Comparison of ENCODE assay signal across 9 cellular contexts in the genomic region with DNA sequence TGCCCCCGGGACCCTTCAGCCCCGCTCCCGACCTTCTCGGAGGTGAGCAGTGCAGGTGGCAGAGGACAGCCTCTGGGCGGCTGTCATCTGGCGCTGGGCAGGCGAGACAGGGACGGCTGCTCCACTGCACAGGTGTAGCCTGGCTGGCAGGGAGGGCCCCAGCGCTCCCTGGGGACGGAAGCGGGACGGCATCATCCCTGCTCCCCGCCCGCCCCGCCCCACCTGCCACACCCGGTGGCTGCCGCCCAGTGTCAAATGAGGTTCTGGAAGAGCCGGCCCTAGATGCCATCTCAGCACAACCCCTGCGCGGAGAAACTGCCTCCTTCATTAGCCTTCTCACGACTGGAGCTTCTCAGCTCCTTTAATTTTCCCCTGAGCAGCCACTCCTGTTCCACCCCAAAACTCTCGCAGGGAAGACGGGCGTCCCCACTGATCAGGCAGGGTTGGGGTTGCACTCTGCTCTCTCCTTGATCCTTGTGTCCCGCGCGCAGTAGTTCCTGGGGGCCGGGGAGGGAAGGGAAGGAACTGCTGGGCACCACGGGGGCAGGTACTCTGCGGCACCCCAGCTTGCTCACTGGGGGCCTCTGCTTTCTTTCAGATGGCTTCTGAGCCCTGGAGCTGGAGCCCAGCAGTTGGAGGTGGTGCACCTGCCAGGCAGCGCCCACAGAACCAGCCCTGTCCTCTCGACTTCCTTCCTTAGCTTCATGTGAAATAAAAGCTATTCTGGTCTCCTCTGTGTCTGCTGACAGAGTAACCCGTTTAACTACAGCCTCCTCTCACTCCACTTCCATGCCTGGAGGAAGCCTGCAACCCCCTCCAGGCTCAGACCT. TPM values are rescaled to one million over a fixed set of nuclear protein-coding genes. Genes with fewer than 3 reads are reported as not detected.
DNase-seq lines count a peak whose midpoint lies in the region; ATAC-seq and TF ChIP-seq lines count a peak whose summit lies in the region.
"Had no signal": no experiment of that assay in that cellular context is flagged by ENCODE, and none has a peak within 500 bp of the region (broad histone marks: within the 10 kb centered on the region; RNA-seq: fewer than 3 reads in every experiment).

No MANE protein-coding gene starts in this region.

- peak overlapping the region; percentile 52 for H3K27ac ChIP-seq in suprapubic skin

- peaks cover 12% of the 10 kb centered on the region for H3K27me3 Mint-ChIP-seq in activated T-helper 17 cell treated with anti-CD3 and anti-CD28 coated beads, Interleukin-2, amount 50 U/mL, for 72 hours

- peaks cover 6% of the 10 kb centered on the region for H3K36me3 ChIP-seq in suprapubic skin

- H3K9me3 Mint-ChIP-seq in activated T-helper 17 cell treated with anti-CD3 and anti-CD28 coated beads, Interleukin-2, amount 50 U/mL, for 72 hours, result no peaks in the 10 kb centered on the region

- H3K27ac Mint-ChIP-seq in activated T-helper 17 cell treated with anti-CD3 and anti-CD28 coated beads, Interleukin-2, amount 50 U/mL, for 72 hours, result peak overlapping the region; percentile 90

- peaks cover 18% of the 10 kb centered on the region for H3K4me1 Mint-ChIP-seq in activated T-helper 17 cell treated with anti-CD3 and anti-CD28 coated beads, Interleukin-2, amount 50 U/mL, for 72 hours

- DNase-seq in NCI-H460 (ENCODE audit: extremely low read depth, low read depth), result peak; percentile 13
- peak; percentile 63 for DNase-seq in kidney tubule cell (ENCODE audit: low spot score)
- peak in 1 of 2 donors; percentile 77 for DNase-seq in suprapubic skin (ENCODE audit: low spot score in 2 of 2)
- DNase-seq in AG08396 (ENCODE audit: low spot score), result no peak
- DNase-seq in NCI-H1048 (lab: John Stamatoyannopoulos, UW), result no peak

- H3K36me3 Mint-ChIP-seq in activated T-helper 17 cell treated with anti-CD3 and anti-CD28 coated beads, Interleukin-2, amount 50 U/mL, for 72 hours (ENCODE audit: low read depth), result peaks cover 19% of the 10 kb centered on the region

- ATAC-seq in GM19043 (IDR thresholded peaks at IDR 0.05; ENCODE audit: low read depth, unreplicated experiment), result peak; percentile 52
- ATAC-seq in HG02885 (IDR thresholded peaks at IDR 0.05; ENCODE audit: poor library complexity, unreplicated experiment), result peak; percentile 60
- ATAC-seq in activated T-helper 17 cell treated with anti-CD3 and anti-CD28 coated beads, Interleukin-2, amount 50 U/mL, for 72 hours (replicated peaks), result peak; percentile 71

- peak overlapping the region; percentile 29 for H3K4me3 ChIP-seq in suprapubic skin

- no peaks in the 10 kb centered on the region for H3K9me3 ChIP-seq in suprapubic skin

- no peak for TF ChIP-seq EP300 in suprapubic skin (IDR thresholded peaks at IDR 0.05)

- TF ChIP-seq POLR2A in suprapubic skin (IDR thresholded peaks at IDR 0.05), result no peak

- 13% methylated on average over 12 of the region's 33 CpGs for WGBS in suprapubic skin

- peak overlapping the region; percentile 76 for H3K4me3 Mint-ChIP-seq in activated T-helper 17 cell treated with anti-CD3 and anti-CD28 coated beads, Interleukin-2, amount 50 U/mL, for 72 hours

- peaks cover 26% of the 10 kb centered on the region for H3K4me1 ChIP-seq in suprapubic skin

- H3K27me3 ChIP-seq in suprapubic skin, result no peaks in the 10 kb centered on the region

- no peak for TF ChIP-seq CTCF in suprapubic skin (IDR thresholded peaks at IDR 0.05)

RNA-seq across cellular contexts. Expression of gene PLAC9, which starts 12.0 kb away (rescaled TPM):
- not detected in 2 replicates for total RNA-seq in NCI-H460 (2014; rRNA removed; shearing (Covaris generic))
- not detected in 2 replicates for polyA plus RNA-seq in NCI-H460 (2014; cell fraction: nucleus; rRNA removed)
- not detected for total RNA-seq in activated T-helper 17 cell treated with anti-CD3 and anti-CD28 coated beads, Interleukin-2, amount 50 U/mL, for 72 hours
- 10 to 100 TPM in 2 of 4 donors, 1 to 10 TPM in 2; 5.6 to 18.5 (median 9.2) TPM for total RNA-seq in suprapubic skin
- total RNA-seq: SK-MEL-5 had no signal

Comparison
In these comparisons a context has a peak if more than half of its experiments do, and no peak if none do; other contexts are left out.
1. DNase-seq: peak in NCI-H460 (single experiment) and kidney tubule cell (single experiment); none in AG08396 (single experiment) and NCI-H1048 (single experiment).
2. Peak in every context shown above with its lines, with median percentiles within 50 percentile points of each other: ATAC-seq.